8 cellular contexts compared by ENCODE assay signal in the genomic region with DNA sequence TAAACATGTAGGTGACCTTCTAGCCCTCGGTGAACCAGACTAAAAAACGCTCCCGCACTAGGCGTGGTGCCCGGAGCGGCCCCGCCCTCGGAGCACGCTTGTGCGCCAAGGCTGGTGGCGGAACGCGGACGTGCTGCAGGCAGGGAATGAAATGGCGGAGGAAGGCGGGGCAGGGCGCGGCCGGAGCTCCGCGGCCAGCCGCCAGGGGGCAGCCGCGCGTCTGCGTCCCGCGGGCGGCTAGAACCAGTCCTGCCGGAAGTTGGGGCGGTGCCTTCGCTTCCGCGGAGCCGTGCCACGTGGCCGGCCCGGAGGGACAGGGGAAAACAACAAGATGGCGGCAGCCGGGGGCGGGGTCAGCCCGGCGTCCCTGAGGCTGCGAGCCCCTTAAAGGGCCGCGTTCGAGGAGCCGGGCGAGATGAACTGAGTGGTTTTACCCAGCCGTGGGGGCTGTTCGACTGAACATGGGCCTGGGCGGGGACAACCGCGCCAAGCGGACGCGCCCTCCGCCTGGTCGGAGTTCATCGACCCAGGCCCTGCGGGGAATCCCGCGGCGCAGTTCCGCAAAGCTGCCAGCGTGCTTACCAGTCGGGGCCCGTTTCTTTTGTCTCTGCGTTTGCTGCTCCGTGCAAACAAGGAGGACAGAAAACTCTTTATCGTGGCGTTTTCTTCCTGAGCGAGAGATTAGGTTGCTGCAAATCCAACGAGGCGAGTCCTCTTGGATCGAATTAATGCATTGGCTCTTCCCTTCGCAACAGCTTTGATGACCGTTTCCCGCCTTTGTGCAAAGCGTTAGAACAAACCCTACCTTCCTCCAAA.
A peak's percentile ranks its signal among the peaks of the same experiment; 100 is the strongest.
DNase-seq lines count a peak whose midpoint lies in the region; ATAC-seq and TF ChIP-seq lines count a peak whose summit lies in the region.

No MANE protein-coding gene starts in this region.

- peak; percentile 99 for DNase-seq in Calu3
- DNase-seq in HT1080 (ENCODE audit: low read depth): peak; percentile 98
- peak; percentile 99 for DNase-seq in NK-92 treated with Interleukin-12 subunit alpha and Interleukin-12 subunit beta, amount 100 ng/mL, for 24 hours (lab: John Stamatoyannopoulos, UW)
- DNase-seq in activated CD8-positive, alpha-beta memory T cell treated with anti-CD3 and anti-CD28 coated beads for 48 hours (ENCODE audit: low read depth in 2 of 3, low spot score in 2 of 3): peak; percentile 92 to 100 (median 92)
- DNase-seq in effector memory CD8-positive, alpha-beta T cell: peak; percentile 96 to 98 (median 97)
- peak; percentile 99 for DNase-seq in mesenteric fat pad (ENCODE audit: low spot score)
- peak; percentile 94 for DNase-seq in stimulated activated CD8-positive, alpha-beta memory T cell treated with anti-CD3 and anti-CD28 coated beads, Interleukin-15, amount 100 ng/mL, for 1 hour (ENCODE audit: low read depth)

- BruUV-seq in Calu3 (replicated peaks; lab: Mats Ljungman, UMichigan): no TSS peak

- CTCF ChIA-PET in Calu3 (lab: Charles Lee): interaction anchor here (0.5 to 4.4 kb wide), 17 partner anchors 11 to 158 kb away, joined by 3 to 24 read pairs (median 6); a partner anchor contains a TSS

- no peaks in the 10 kb centered on the region for H3K27me3 Mint-ChIP-seq in Calu3 (ENCODE audit: unreplicated experiment)
- H3K27me3 Mint-ChIP-seq in effector memory CD8-positive, alpha-beta T cell: no peaks in the 10 kb centered on the region

- TF ChIP-seq CTCF in Calu3 (IDR thresholded peaks at IDR 0.05; ENCODE audit: unreplicated experiment): peak; percentile 97

- H3K36me3 Mint-ChIP-seq in Calu3 (ENCODE audit: insufficient read depth, unreplicated experiment): peaks cover 48% of the 10 kb centered on the region
- H3K36me3 Mint-ChIP-seq in effector memory CD8-positive, alpha-beta T cell (ENCODE audit: insufficient read depth): peaks cover 20% of the 10 kb centered on the region

- H3K27ac Mint-ChIP-seq in Calu3 (ENCODE audit: unreplicated experiment): peak overlapping the region; percentile 90
- H3K27ac Mint-ChIP-seq in effector memory CD8-positive, alpha-beta T cell: peak overlapping the region; percentile 96 to 97

- intact Hi-C loops in Calu3 (cut with micrococcal nuclease; ENCODE audit: unreplicated experiment): loop anchor here (1.0 kb wide), 1 partner anchor 36 kb away; no protein-coding TSS in a partner anchor

- ATAC-seq in GM21367 (IDR thresholded peaks at IDR 0.05; ENCODE audit: unreplicated experiment): peak; percentile 80
- peak; percentile 80 for ATAC-seq in effector memory CD8-positive, alpha-beta T cell (replicated peaks)

- H3K4me3 Mint-ChIP-seq in Calu3 (ENCODE audit: low read depth, unreplicated experiment): peak overlapping the region; percentile 68
- peak overlapping the region; percentile 82 to 85 for H3K4me3 Mint-ChIP-seq in effector memory CD8-positive, alpha-beta T cell

- H3K9me3 Mint-ChIP-seq in Calu3 (ENCODE audit: low read depth, unreplicated experiment): no peaks in the 10 kb centered on the region
- no peaks in the 10 kb centered on the region for H3K9me3 Mint-ChIP-seq in effector memory CD8-positive, alpha-beta T cell

- peaks cover 30% of the 10 kb centered on the region for H3K4me1 Mint-ChIP-seq in Calu3 (ENCODE audit: low read depth, unreplicated experiment)
- peaks cover 8 to 31% of the 10 kb centered on the region in 2 donors for H3K4me1 Mint-ChIP-seq in effector memory CD8-positive, alpha-beta T cell (ENCODE audit: low read depth in 2 of 2)

Comparison
In these comparisons a context has a peak if more than half of its experiments do, and no peak if none do; other contexts are left out.
1. Peak in every context shown above with its lines: DNase-seq and ATAC-seq.